23 cellular contexts compared by ENCODE assay signal in genomic region chr9:124209774-124210173, GRCh38. TPM values are rescaled to one million over a fixed set of nuclear protein-coding genes. Genes with fewer than 3 reads are reported as not detected.
A peak's percentile ranks its signal among the peaks of the same experiment; 100 is the strongest.
DNase-seq lines count a peak whose midpoint lies in the region; ATAC-seq lines count a peak whose summit lies in the region.
"Had no signal": no experiment of that assay in that cellular context is flagged by ENCODE, and none has a peak within 500 bp of the region (broad histone marks: within the 10 kb centered on the region; RNA-seq: fewer than 3 reads in every experiment).

No MANE protein-coding gene starts in this region.

- DNase-seq in stimulated activated naive CD8-positive, alpha-beta T cell treated with anti-CD3 and anti-CD28 coated beads, Interleukin-15, amount 100 ng/mL, for 72 hours: no peak
- DNase-seq in activated T-helper 2 cell treated with anti-CD3 and anti-CD28 coated beads, Interferon-gamma antibody, Interleukin-2, Interleukin-4, amounts not matched to agents 10 μg/mL and 5 μg/mL and 100 μg/mL, durations not matched to agents 14 hours and 24 hours and 36 hours (ENCODE audit: low spot score): no peak
- no peak for DNase-seq in memory B cell (ENCODE audit: low spot score in 2 of 2)
- DNase-seq in CD4-positive, alpha-beta memory T cell: no peak
- DNase-seq in activated naive CD4-positive, alpha-beta T cell treated with Interleukin-2 at 50 U/mL for 16 hours: no peak
- no peak for DNase-seq in activated T-cell treated with anti-CD3 and anti-CD28 coated beads, Interleukin-2, amount 50 U/mL, for 24 hours
- DNase-seq: activated naive CD4-positive, alpha-beta T cell treated with anti-CD3 and anti-CD28 coated beads, Interleukin-2, amount 50 U/mL, for 16 hours; activated T-cell treated with anti-CD3 and anti-CD28 coated beads, Interleukin-2, amount 50 U/mL, for 72 hours; AML-193; CD8-positive, alpha-beta memory T cell; gastrocnemius medialis; lower lobe of right lung; naive thymus-derived CD8-positive, alpha-beta T cell; NCI-H146; NCI-H2107; NCI-H748 treated with DMSO at 0.1 percent for 48 hours; Peyer's patch; SHP77; stimulated activated CD4-positive, alpha-beta T cell treated with anti-CD3 and anti-CD28 coated beads, Interleukin-15, amount 100 ng/mL, for 24 hours; stimulated activated naive CD8-positive, alpha-beta T cell treated with anti-CD3 and anti-CD28 coated beads, Interleukin-15, Interleukin-2, amounts not matched to agents 100 U/mL and 50 U/mL, for 24 hours had no signal

- no peaks in the 10 kb centered on the region for H3K9me3 Mint-ChIP-seq in stimulated activated naive CD8-positive, alpha-beta T cell treated with anti-CD3 and anti-CD28 coated beads, Interleukin-15, Interleukin-2, amounts not matched to agents 100 ng/mL and 50 ng/mL, for 24 hours
- peaks cover 0 to 4% of the 10 kb centered on the region in 2 donors for H3K9me3 Mint-ChIP-seq in stimulated activated naive CD8-positive, alpha-beta T cell treated with anti-CD3 and anti-CD28 coated beads, Interleukin-15, amount 100 ng/mL, for 72 hours
- peaks cover 7% of the 10 kb centered on the region for H3K9me3 Mint-ChIP-seq in activated T-helper 2 cell treated with anti-CD3 and anti-CD28 coated beads, Interferon-gamma antibody, Interleukin-2, Interleukin-4, amounts not matched to agents 10 μg/mL and 5 μg/mL and 100 μg/mL, durations not matched to agents 14 hours and 24 hours and 36 hours
- no peaks in the 10 kb centered on the region for H3K9me3 Mint-ChIP-seq in memory B cell
- H3K9me3 Mint-ChIP-seq in CD4-positive, alpha-beta memory T cell: no peaks in the 10 kb centered on the region
- H3K9me3 Mint-ChIP-seq in activated T-cell treated with anti-CD3 and anti-CD28 coated beads, Interleukin-2, amount 50 U/mL, for 24 hours: no peaks in the 10 kb centered on the region
- H3K9me3 Mint-ChIP-seq: CD8-positive, alpha-beta memory T cell had no signal

- peak overlapping the region; percentile 14 for H3K27ac Mint-ChIP-seq in stimulated activated naive CD8-positive, alpha-beta T cell treated with anti-CD3 and anti-CD28 coated beads, Interleukin-15, Interleukin-2, amounts not matched to agents 100 ng/mL and 50 ng/mL, for 24 hours
- no peak overlapping the region for H3K27ac Mint-ChIP-seq in stimulated activated naive CD8-positive, alpha-beta T cell treated with anti-CD3 and anti-CD28 coated beads, Interleukin-15, amount 100 ng/mL, for 72 hours
- H3K27ac Mint-ChIP-seq in activated T-helper 2 cell treated with anti-CD3 and anti-CD28 coated beads, Interferon-gamma antibody, Interleukin-2, Interleukin-4, amounts not matched to agents 10 μg/mL and 5 μg/mL and 100 μg/mL, durations not matched to agents 14 hours and 24 hours and 36 hours: peak overlapping the region; percentile 68
- H3K27ac Mint-ChIP-seq in memory B cell: peak overlapping the region; percentile 100
- peak overlapping the region in 1 of 7 donors; percentile 29 for H3K27ac Mint-ChIP-seq in CD4-positive, alpha-beta memory T cell
- no peak overlapping the region for H3K27ac Mint-ChIP-seq in activated T-cell treated with anti-CD3 and anti-CD28 coated beads, Interleukin-2, amount 50 U/mL, for 24 hours
- H3K27ac Mint-ChIP-seq: activated T-cell treated with anti-CD3 and anti-CD28 coated beads, Interleukin-2, amount 50 U/mL, for 72 hours had no signal

- peaks cover 88% of the 10 kb centered on the region for H3K4me1 Mint-ChIP-seq in stimulated activated naive CD8-positive, alpha-beta T cell treated with anti-CD3 and anti-CD28 coated beads, Interleukin-15, Interleukin-2, amounts not matched to agents 100 ng/mL and 50 ng/mL, for 24 hours (ENCODE audit: low read depth)
- H3K4me1 Mint-ChIP-seq in stimulated activated naive CD8-positive, alpha-beta T cell treated with anti-CD3 and anti-CD28 coated beads, Interleukin-15, amount 100 ng/mL, for 72 hours: peaks cover 73% of the 10 kb centered on the region
- H3K4me1 Mint-ChIP-seq in activated T-helper 2 cell treated with anti-CD3 and anti-CD28 coated beads, Interferon-gamma antibody, Interleukin-2, Interleukin-4, amounts not matched to agents 10 μg/mL and 5 μg/mL and 100 μg/mL, durations not matched to agents 14 hours and 24 hours and 36 hours (ENCODE audit: low read depth): peaks cover 77% of the 10 kb centered on the region
- peaks cover 72% of the 10 kb centered on the region for H3K4me1 Mint-ChIP-seq in memory B cell
- peaks cover 30 to 67% (median 42%) of the 10 kb centered on the region in 4 donors for H3K4me1 Mint-ChIP-seq in CD4-positive, alpha-beta memory T cell
- H3K4me1 Mint-ChIP-seq in activated T-cell treated with anti-CD3 and anti-CD28 coated beads, Interleukin-2, amount 50 U/mL, for 24 hours (ENCODE audit: low read depth): peaks cover 74% of the 10 kb centered on the region

- intact Hi-C loops in activated T-helper 2 cell treated with anti-CD3 and anti-CD28 coated beads, Interferon-gamma antibody, Interleukin-2, Interleukin-4, amounts not matched to agents 10 μg/mL and 5 μg/mL and 100 μg/mL, durations not matched to agents 14 hours and 24 hours and 36 hours (cut with micrococcal nuclease): loop anchor here (10.0 kb wide), 2 partner anchors 185 to 205 kb away; partner anchors contain the start of gene PSMB7
- intact Hi-C loops in CD4-positive, alpha-beta memory T cell (cut with micrococcal nuclease): loop anchor here (10.0 kb wide), 1 partner anchor 45 kb away; the partner anchor contains the start of gene NEK6

- CTCF ChIA-PET in CD4-positive, alpha-beta memory T cell (lab: Charles Lee; ENCODE audit: partially characterized antibody): no interaction called here

- no peak overlapping the region for H3K4me3 ChIP-seq in CD4-positive, alpha-beta memory T cell (ENCODE audit: low read length in 2 of 2)
- H3K4me3 ChIP-seq: gastrocnemius medialis, lower lobe of right lung, Peyer's patch, thoracic aorta had no signal

- H3K4me1 ChIP-seq in CD4-positive, alpha-beta memory T cell (ENCODE audit: insufficient read depth, low read length): peaks cover 48% of the 10 kb centered on the region
- H3K4me1 ChIP-seq: gastrocnemius medialis had no signal

- H3K9me3 ChIP-seq in CD4-positive, alpha-beta memory T cell (ENCODE audit: control insufficient read depth in 1 of 2, low read length in 2 of 2): no peaks in the 10 kb centered on the region
- H3K9me3 ChIP-seq: gastrocnemius medialis, lower lobe of right lung, Peyer's patch, thoracic aorta had no signal

- no peaks in the 10 kb centered on the region for H3K27me3 ChIP-seq in CD4-positive, alpha-beta memory T cell (ENCODE audit: insufficient read depth, low read length)
- H3K27me3 ChIP-seq: gastrocnemius medialis, Peyer's patch had no signal

- no peaks in the 10 kb centered on the region for H3K36me3 ChIP-seq in CD4-positive, alpha-beta memory T cell (ENCODE audit: insufficient read depth, low read length)
- H3K36me3 ChIP-seq: gastrocnemius medialis, lower lobe of right lung, Peyer's patch, thoracic aorta had no signal

- ATAC-seq in stimulated activated naive CD8-positive, alpha-beta T cell treated with anti-CD3 and anti-CD28 coated beads, Interleukin-15, amount 100 ng/mL, for 72 hours: no peak
- no peak for ATAC-seq in memory B cell (ENCODE audit: low read depth)
- ATAC-seq: activated T-cell treated with anti-CD3 and anti-CD28 coated beads, Interleukin-2, amount 50 U/mL, for 72 hours; gastrocnemius medialis; lower lobe of right lung; naive thymus-derived CD8-positive, alpha-beta T cell; stimulated activated naive CD8-positive, alpha-beta T cell treated with anti-CD3 and anti-CD28 coated beads, Interleukin-15, Interleukin-2, amounts not matched to agents 100 U/mL and 50 U/mL, for 24 hours had no signal

- POLR2A ChIA-PET in CD4-positive, alpha-beta memory T cell (lab: Charles Lee; ENCODE audit: partially characterized antibody): no interaction called here

- no peak overlapping the region for H3K4me3 Mint-ChIP-seq in stimulated activated naive CD8-positive, alpha-beta T cell treated with anti-CD3 and anti-CD28 coated beads, Interleukin-15, Interleukin-2, amounts not matched to agents 100 ng/mL and 50 ng/mL, for 24 hours
- no peak overlapping the region for H3K4me3 Mint-ChIP-seq in stimulated activated naive CD8-positive, alpha-beta T cell treated with anti-CD3 and anti-CD28 coated beads, Interleukin-15, amount 100 ng/mL, for 72 hours
- no peak overlapping the region for H3K4me3 Mint-ChIP-seq in activated T-helper 2 cell treated with anti-CD3 and anti-CD28 coated beads, Interferon-gamma antibody, Interleukin-2, Interleukin-4, amounts not matched to agents 10 μg/mL and 5 μg/mL and 100 μg/mL, durations not matched to agents 14 hours and 24 hours and 36 hours (ENCODE audit: low read depth)
- peak overlapping the region; percentile 13 for H3K4me3 Mint-ChIP-seq in memory B cell
- peak overlapping the region in 1 of 8 donors; percentile 62 for H3K4me3 Mint-ChIP-seq in CD4-positive, alpha-beta memory T cell
- no peak overlapping the region for H3K4me3 Mint-ChIP-seq in activated T-cell treated with anti-CD3 and anti-CD28 coated beads, Interleukin-2, amount 50 U/mL, for 24 hours
- H3K4me3 Mint-ChIP-seq: activated T-cell treated with anti-CD3 and anti-CD28 coated beads, Interleukin-2, amount 50 U/mL, for 72 hours had no signal

- no peaks in the 10 kb centered on the region for H3K36me3 Mint-ChIP-seq in stimulated activated naive CD8-positive, alpha-beta T cell treated with anti-CD3 and anti-CD28 coated beads, Interleukin-15, Interleukin-2, amounts not matched to agents 100 ng/mL and 50 ng/mL, for 24 hours (ENCODE audit: low read depth)
- H3K36me3 Mint-ChIP-seq in activated T-helper 2 cell treated with anti-CD3 and anti-CD28 coated beads, Interferon-gamma antibody, Interleukin-2, Interleukin-4, amounts not matched to agents 10 μg/mL and 5 μg/mL and 100 μg/mL, durations not matched to agents 14 hours and 24 hours and 36 hours (ENCODE audit: low read depth): peaks cover 26% of the 10 kb centered on the region
- H3K36me3 Mint-ChIP-seq in memory B cell: no peaks in the 10 kb centered on the region
- H3K36me3 Mint-ChIP-seq in CD4-positive, alpha-beta memory T cell: no peaks in the 10 kb centered on the region
- no peaks in the 10 kb centered on the region for H3K36me3 Mint-ChIP-seq in activated T-cell treated with anti-CD3 and anti-CD28 coated beads, Interleukin-2, amount 50 U/mL, for 24 hours (ENCODE audit: low read depth)
- H3K36me3 Mint-ChIP-seq: CD8-positive, alpha-beta memory T cell; naive thymus-derived CD8-positive, alpha-beta T cell had no signal

- H3K27me3 Mint-ChIP-seq in stimulated activated naive CD8-positive, alpha-beta T cell treated with anti-CD3 and anti-CD28 coated beads, Interleukin-15, Interleukin-2, amounts not matched to agents 100 ng/mL and 50 ng/mL, for 24 hours: no peaks in the 10 kb centered on the region
- peaks cover 16% of the 10 kb centered on the region for H3K27me3 Mint-ChIP-seq in stimulated activated naive CD8-positive, alpha-beta T cell treated with anti-CD3 and anti-CD28 coated beads, Interleukin-15, amount 100 ng/mL, for 72 hours
- H3K27me3 Mint-ChIP-seq in activated T-helper 2 cell treated with anti-CD3 and anti-CD28 coated beads, Interferon-gamma antibody, Interleukin-2, Interleukin-4, amounts not matched to agents 10 μg/mL and 5 μg/mL and 100 μg/mL, durations not matched to agents 14 hours and 24 hours and 36 hours (ENCODE audit: low read depth): no peaks in the 10 kb centered on the region
- H3K27me3 Mint-ChIP-seq in memory B cell: no peaks in the 10 kb centered on the region
- no peaks in the 10 kb centered on the region for H3K27me3 Mint-ChIP-seq in CD4-positive, alpha-beta memory T cell
- no peaks in the 10 kb centered on the region for H3K27me3 Mint-ChIP-seq in activated T-cell treated with anti-CD3 and anti-CD28 coated beads, Interleukin-2, amount 50 U/mL, for 24 hours
- H3K27me3 Mint-ChIP-seq: CD8-positive, alpha-beta memory T cell had no signal

- no peak overlapping the region for H3K27ac ChIP-seq in CD4-positive, alpha-beta memory T cell (ENCODE audit: low read depth, low read length)
- H3K27ac ChIP-seq: gastrocnemius medialis, HL-60, lower lobe of right lung, Peyer's patch, thoracic aorta had no signal

RNA-seq across cellular contexts. Expression of gene NEK6, which starts 48.0 kb away (rescaled TPM):
- 44.6 and 47.7 TPM in 2 replicates for total RNA-seq in activated T-helper 2 cell treated with anti-CD3 and anti-CD28 coated beads, Interferon-gamma antibody, Interleukin-2, Interleukin-4, amounts not matched to agents 10 μg/mL and 5 μg/mL and 100 μg/mL, durations not matched to agents 14 hours and 24 hours and 36 hours
- 10 to 100 TPM in 1 of 2 experiments, 1 to 10 TPM in 1; 9.9 to 11.7 TPM for total RNA-seq in CD4-positive, alpha-beta memory T cell
- 1 to 10 TPM; 3.8 to 7.1 TPM for polyA plus RNA-seq in CD4-positive, alpha-beta memory T cell

Comparison
In these comparisons a context has a peak if more than half of its experiments do, and no peak if none do; other contexts are left out.
1. H3K27ac Mint-ChIP-seq: peak in stimulated activated naive CD8-positive, alpha-beta T cell treated with anti-CD3 and anti-CD28 coated beads, Interleukin-15, Interleukin-2, amounts not matched to agents 100 ng/mL and 50 ng/mL, for 24 hours (single experiment), activated T-helper 2 cell treated with anti-CD3 and anti-CD28 coated beads, Interferon-gamma antibody, Interleukin-2, Interleukin-4, amounts not matched to agents 10 μg/mL and 5 μg/mL and 100 μg/mL, durations not matched to agents 14 hours and 24 hours and 36 hours (single experiment) and memory B cell (single experiment); none in stimulated activated naive CD8-positive, alpha-beta T cell treated with anti-CD3 and anti-CD28 coated beads, Interleukin-15, amount 100 ng/mL, for 72 hours (0 of 2) and activated T-cell treated with anti-CD3 and anti-CD28 coated beads, Interleukin-2, amount 50 U/mL, for 24 hours (single experiment).